Comparison of ENCODE assay signal across 25 cellular contexts in the genomic region with DNA sequence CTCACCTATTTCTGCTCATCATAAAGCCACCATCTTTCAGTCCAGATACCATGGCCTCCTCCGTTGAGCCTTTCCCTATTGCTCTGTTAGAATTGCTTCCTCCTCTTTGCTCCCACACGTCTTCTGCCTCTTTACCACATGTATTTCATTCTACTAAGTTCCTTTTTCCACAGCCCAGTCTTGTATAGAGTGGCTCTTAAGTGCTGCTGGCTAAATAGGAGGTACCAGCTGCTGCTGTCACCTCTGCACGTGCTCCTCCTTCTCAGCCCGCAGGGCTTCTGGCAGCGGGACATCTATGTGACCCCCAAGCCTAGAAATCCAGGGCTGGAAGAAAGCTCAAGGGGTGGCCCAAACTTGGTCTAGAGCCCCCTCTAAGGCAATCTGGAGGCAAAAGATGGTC. TPM values are rescaled to one million over a fixed set of nuclear protein-coding genes. Genes with fewer than 3 reads are reported as not detected.
A peak's percentile ranks its signal among the peaks of the same experiment; 100 is the strongest.
DNase-seq lines count a peak whose midpoint lies in the region; ATAC-seq, FAIRE-seq and TF ChIP-seq lines count a peak whose summit lies in the region.
"Had no signal": no experiment of that assay in that cellular context is flagged by ENCODE, and none has a peak within 500 bp of the region (broad histone marks: within the 10 kb centered on the region; RNA-seq: fewer than 3 reads in every experiment).

No MANE protein-coding gene starts in this region.

- H3K4me1 ChIP-seq in mesendoderm (ENCODE audit: control insufficient read depth, low read depth, low read length): no peaks in the 10 kb centered on the region
- peaks cover 0 to 4% of the 10 kb centered on the region in 2 donors for H3K4me1 ChIP-seq in kidney (ENCODE audit: control insufficient read depth in 1 of 2, insufficient read depth in 1 of 2, low read depth in 1 of 2, low read length in 2 of 2)
- H3K4me1 ChIP-seq: right lobe of liver had no signal

- H3K4me3 ChIP-seq in NB4 (ENCODE audit: low read depth, low read length): no peak overlapping the region
- H3K4me3 ChIP-seq in mesendoderm (ENCODE audit: low read length): no peak overlapping the region
- H3K4me3 ChIP-seq in kidney (ENCODE audit: low read length in 2 of 2): no peak overlapping the region
- H3K4me3 ChIP-seq: neural progenitor cell, right lobe of liver, thoracic aorta had no signal

- H2BK5ac ChIP-seq in mesendoderm (ENCODE audit: low read length): no peak overlapping the region

- H3K27me3 ChIP-seq in mesendoderm (ENCODE audit: insufficient read depth, low read length, poor library complexity): no peaks in the 10 kb centered on the region
- H3K27me3 ChIP-seq: neural progenitor cell, right lobe of liver had no signal

- TF ChIP-seq POLR2A in NB4 (IDR thresholded peaks at IDR 0.05; ENCODE audit: extremely low read depth, insufficient read length): no peak

- no peak overlapping the region for H4K8ac ChIP-seq in mesendoderm (ENCODE audit: low read depth, low read length)

- peak overlapping the region; percentile 18 for H3K56ac ChIP-seq in mesendoderm (ENCODE audit: low read length)

- TF ChIP-seq CTCF in NB4 (IDR thresholded peaks at IDR 0.05; ENCODE audit: low read depth, low read length) (no peak), kidney (IDR thresholded peaks at IDR 0.05; ENCODE audit: borderline replicate concordance, extremely low read depth, insufficient read depth) (no peak)

- no peak overlapping the region for H3K27ac ChIP-seq in mesendoderm (ENCODE audit: low read depth, low read length)
- H3K27ac ChIP-seq in kidney (ENCODE audit: low read depth in 2 of 2, low read length in 2 of 2): no peak overlapping the region
- H3K27ac ChIP-seq: neural progenitor cell, right lobe of liver, thoracic aorta had no signal

- H3K36me3 ChIP-seq in mesendoderm (ENCODE audit: control insufficient read depth, insufficient read depth, low read length) (no peaks in the 10 kb centered on the region), kidney (ENCODE audit: control insufficient read depth in 1 of 2, insufficient read depth in 2 of 2, low read length in 2 of 2) (no peaks in the 10 kb centered on the region)
- H3K36me3 ChIP-seq: neural progenitor cell, right lobe of liver, thoracic aorta had no signal

- no peak overlapping the region for H3K4me2 ChIP-seq in mesendoderm (ENCODE audit: low read length)
- H3K4me2 ChIP-seq: neural progenitor cell had no signal

- intact Hi-C loops in kidney (cut with DNase I): no loop called here

- DNase-seq in DMS79 (lab: John Stamatoyannopoulos, UW): peak; percentile 29
- peak; percentile 61 for DNase-seq in NB4 (ENCODE audit: low read depth)
- peak; percentile 84 for DNase-seq in SIG-M5 treated with dmso at 0.1 percent for 504 hours (lab: John Stamatoyannopoulos, UW; ENCODE audit: unreplicated experiment)
- DNase-seq in mesendoderm: no peak
- no peak for DNase-seq in kidney
- no peak for DNase-seq in midbrain (lab: John Stamatoyannopoulos, UW)
- no peak for DNase-seq in NCI-H446 treated with DMSO at 0.1 percent for 48 hours (lab: John Stamatoyannopoulos, UW)
- DNase-seq: activated CD4-positive, alpha-beta T cell treated with anti-CD3 and anti-CD28 coated beads, Interleukin-2, amount 10 ng/mL, durations not matched to agents 7 days and 5 days; activated CD8-positive, alpha-beta memory T cell treated with anti-CD3 and anti-CD28 coated beads, Interleukin-2, amount 10 ng/mL, durations not matched to agents 7 days and 5 days; activated naive CD4-positive, alpha-beta T cell treated with anti-CD3 and anti-CD28 coated beads, Interleukin-2, amount 50 U/mL, for 16 hours; activated T-cell treated with anti-CD3 and anti-CD28 coated beads, Interleukin-2, amount 50 U/mL, for 72 hours; C1 segment of cervical spinal cord; islet precursor cell; NCI-H526 treated with DMSO at 0.1 percent for 48 hours; posterior cingulate gyrus; right lobe of liver; stimulated activated CD4-positive, alpha-beta T cell treated with anti-CD3 and anti-CD28 coated beads, Interleukin-12 subunit alpha, Interleukin-12 subunit beta, amount 100 ng/mL, for 4 hours; stimulated activated CD4-positive, alpha-beta T cell treated with anti-CD3 and anti-CD28 coated beads, Interleukin-4, amount 100 ng/mL, for 4 hours; stimulated activated naive CD4-positive, alpha-beta T cell; T-cell had no signal

- H3K18ac ChIP-seq in mesendoderm (ENCODE audit: low read length): no peak overlapping the region

- H3K79me1 ChIP-seq in mesendoderm (ENCODE audit: low read length): no peaks in the 10 kb centered on the region

- no peak overlapping the region for H3K23ac ChIP-seq in mesendoderm (ENCODE audit: low read length)

- ATAC-seq in GM19023 (IDR thresholded peaks at IDR 0.05; ENCODE audit: unreplicated experiment): no peak
- ATAC-seq: activated CD8-positive, alpha-beta memory T cell treated with anti-CD3 and anti-CD28 coated beads, Interleukin-2, amount 10 ng/mL, durations not matched to agents 7 days and 5 days; activated T-cell treated with anti-CD3 and anti-CD28 coated beads, Interleukin-2, amount 50 U/mL, for 72 hours; HepG2; T-cell had no signal

- no peak overlapping the region for H4K5ac ChIP-seq in mesendoderm (ENCODE audit: low read length)

- no CpG with 5 or more reads among the region's 5 CpGs for WGBS in mesendoderm (ENCODE audit: extremely low coverage, insufficient coverage, low lambda C conversion rate)

- H3K4ac ChIP-seq in mesendoderm (ENCODE audit: low read depth, low read length): no peak overlapping the region

- FAIRE-seq in kidney (lab: Jason Lieb, UNC): no peak
- FAIRE-seq: HepG2, TTC549 had no signal

- H3K9ac ChIP-seq in mesendoderm (ENCODE audit: low read length) (no peak overlapping the region), kidney (ENCODE audit: low read length in 2 of 2) (no peak overlapping the region)
- H3K9ac ChIP-seq: neural progenitor cell had no signal

- no peak overlapping the region for H2AK5ac ChIP-seq in mesendoderm (ENCODE audit: low read length)

- no peak overlapping the region for H2BK15ac ChIP-seq in mesendoderm (replicated peaks; ENCODE audit: low read depth)

- no peak overlapping the region for H2BK120ac ChIP-seq in mesendoderm (ENCODE audit: low read depth, low read length)

- no peaks in the 10 kb centered on the region for H3K79me2 ChIP-seq in mesendoderm (ENCODE audit: control insufficient read depth, insufficient read depth, low read length)

- no peaks in the 10 kb centered on the region for H3K9me3 ChIP-seq in kidney (ENCODE audit: control insufficient read depth in 1 of 2, low read length in 2 of 2)
- H3K9me3 ChIP-seq: right lobe of liver, thoracic aorta had no signal

RNA-seq across cellular contexts. Expression of a gene that starts 38.8 kb away (rescaled TPM):
- 94.2 TPM for polyA plus RNA-seq in mesendoderm (2013, experiment 1 of 2)
- 90.0 TPM for polyA plus RNA-seq in mesendoderm (2013, experiment 2 of 2)
- 152 TPM for total RNA-seq in kidney
- 67.0 TPM for polyA plus RNA-seq in kidney (ENCODE audit: insufficient read depth, low read depth, low replicate concordance)

Comparison
In these comparisons a context has a peak if more than half of its experiments do, and no peak if none do; other contexts are left out.
1. DNase-seq: peak in DMS79 (single experiment), NB4 (single experiment) and SIG-M5 treated with dmso at 0.1 percent for 504 hours (single experiment); none in mesendoderm (single experiment), kidney (single experiment), midbrain (single experiment) and NCI-H446 treated with DMSO at 0.1 percent for 48 hours (single experiment).